ENCODE assay signal across 15 cellular contexts in the genomic region with DNA sequence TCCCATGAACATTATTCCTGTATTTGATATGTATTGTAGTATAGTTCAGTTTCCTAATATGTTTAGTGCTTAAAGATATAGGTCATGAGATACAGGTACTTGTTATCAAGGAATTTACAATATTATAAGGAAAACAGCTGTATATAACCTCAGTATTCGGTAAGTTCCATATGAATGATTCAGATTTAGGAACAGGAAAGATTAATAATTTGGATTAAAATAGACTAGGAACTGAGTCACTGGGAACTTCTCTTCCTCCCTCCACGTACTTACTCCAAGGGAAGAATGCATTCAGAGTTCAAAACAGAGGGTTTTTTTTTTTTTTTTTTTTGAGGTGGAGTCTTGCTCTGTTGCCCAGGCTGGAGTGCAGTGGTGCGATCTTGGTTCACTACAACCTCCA.
"Had no signal": no experiment of that assay in that cellular context is flagged by ENCODE, and none has a peak within 500 bp of the region (broad histone marks: within the 10 kb centered on the region; RNA-seq: fewer than 3 reads in every experiment).

No MANE protein-coding gene starts in this region.

- DNase-seq: activated CD4-positive, alpha-beta T cell treated with anti-CD3 and anti-CD28 coated beads, Interleukin-2, amount 10 ng/mL, durations not matched to agents 7 days and 5 days; activated CD4-positive, CD25-positive, alpha-beta regulatory T cell; activated CD8-positive, alpha-beta memory T cell treated with anti-CD3 and anti-CD28 coated beads for 24 hours; activated naive CD4-positive, alpha-beta T cell treated with anti-CD3 and anti-CD28 coated beads for 36 hours; cerebellar nuclear complex; endodermal cell; foreskin melanocyte; heart left ventricle; islet precursor cell; left ventricle myocardium superior; mesendoderm; ovary; small intestine had no signal

- H3K27me3 ChIP-seq: ovary, tibial nerve had no signal

- H3K9me3 ChIP-seq: heart left ventricle, ovary, tibial nerve had no signal

- ATAC-seq: left ventricle myocardium superior; stimulated activated effector memory CD8-positive, alpha-beta T cell treated with anti-CD3 and anti-CD28 coated beads, Interleukin-12 subunit alpha, Interleukin-12 subunit beta, amount 100 ng/mL, for 72 hours had no signal

- H3K4me3 ChIP-seq: heart left ventricle, ovary, tibial nerve had no signal

- H3K36me3 ChIP-seq: heart left ventricle, ovary, tibial nerve had no signal

- H3K27ac ChIP-seq: ovary, tibial nerve had no signal

- H3K4me1 ChIP-seq: tibial nerve had no signal
